36 cellular contexts compared by ENCODE assay signal in the genomic region with DNA sequence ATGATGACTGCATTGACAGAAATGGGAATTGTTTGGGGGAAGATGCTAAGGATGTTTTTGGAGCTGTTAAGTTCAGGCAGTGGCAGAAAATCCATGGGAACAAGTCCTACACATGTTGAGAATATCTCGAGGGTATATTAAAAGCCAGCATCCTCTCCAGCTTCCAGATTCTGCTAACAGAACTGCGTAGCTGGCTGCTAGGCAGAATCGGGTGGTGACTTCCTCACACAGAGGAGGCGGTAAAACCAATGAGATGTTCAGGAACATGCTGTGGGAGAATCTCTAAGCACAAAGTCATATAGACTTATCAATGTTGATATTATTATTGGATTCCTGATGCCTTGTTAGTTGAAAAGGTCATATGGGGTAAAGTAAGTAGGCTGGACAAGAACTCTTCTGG. TPM values are rescaled to one million over a fixed set of nuclear protein-coding genes. Genes with fewer than 3 reads are reported as not detected.
"Had no signal": no experiment of that assay in that cellular context is flagged by ENCODE, and none has a peak within 500 bp of the region (broad histone marks: within the 10 kb centered on the region; RNA-seq: fewer than 3 reads in every experiment).

No MANE protein-coding gene starts in this region.

- ATAC-seq: activated CD8-positive, alpha-beta T cell treated with anti-CD3 and anti-CD28 coated beads for 36 hours; activated naive CD8-positive, alpha-beta T cell treated with anti-CD3 and anti-CD28 coated beads, Interleukin-2, amount 50 U/mL, for 24 hours; activated T-cell treated with anti-CD3 and anti-CD28 coated beads, Interleukin-2, amount 50 U/mL, for 4 hours; activated T-cell treated with anti-CD3 and anti-CD28 coated beads, Interleukin-2, amount 50 U/mL, for 72 hours had no signal

- H3K27ac ChIP-seq: ascending aorta, cardiac muscle cell, VCaP had no signal

- DNase-seq: activated B cell treated with CpG ODN at 0.5 μM for 24 hours; activated CD4-positive, alpha-beta memory T cell treated with anti-CD3 and anti-CD28 coated beads for 36 hours; activated CD4-positive, alpha-beta T cell treated with anti-CD3 and anti-CD28 coated beads for 4 hours; activated CD4-positive, alpha-beta T cell treated with anti-CD3 and anti-CD28 coated beads, Interleukin-2, amount 10 ng/mL, durations not matched to agents 24 days and 14 days; activated CD4-positive, alpha-beta T cell treated with anti-CD3 and anti-CD28 coated beads, Interleukin-2, amount 50 U/mL, for 1 hour; activated CD4-positive, alpha-beta T cell treated with anti-CD3 and anti-CD28 coated beads, Interleukin-2, amount 50 U/mL, for 4 hours; activated CD4-positive, CD25-positive, alpha-beta regulatory T cell treated with anti-CD3 and anti-CD28 coated beads, Interleukin-2, amount 50 U/mL, for 72 hours; activated CD8-positive, alpha-beta memory T cell treated with anti-CD3 and anti-CD28 coated beads, Interleukin-2, amount 50 U/mL, for 4 hours; activated CD8-positive, alpha-beta T cell treated with anti-CD3 and anti-CD28 coated beads for 36 hours; activated effector memory CD4-positive, alpha-beta T cell treated with Interleukin-2 at 50 U/mL for 16 hours; activated gamma-delta T cell; activated naive CD4-positive, alpha-beta T cell treated with anti-CD3 and anti-CD28 coated beads, Interleukin-2, amount 10 ng/mL, durations not matched to agents 7 days and 5 days; activated naive CD4-positive, alpha-beta T cell treated with Interleukin-2 at 50 U/mL for 16 hours; activated naive CD8-positive, alpha-beta T cell treated with anti-CD3 and anti-CD28 coated beads, Interleukin-2, amount 10 ng/mL, durations not matched to agents 7 days and 5 days; activated naive CD8-positive, alpha-beta T cell treated with anti-CD3 and anti-CD28 coated beads, Interleukin-2, amount 50 U/mL, for 24 hours; activated T-cell treated with anti-CD3 and anti-CD28 coated beads for 4 hours; activated T-cell treated with anti-CD3 and anti-CD28 coated beads, Interleukin-2, amount 50 U/mL, for 1 hour; activated T-cell treated with anti-CD3 and anti-CD28 coated beads, Interleukin-2, amount 50 U/mL, for 4 hours; activated T-cell treated with anti-CD3 and anti-CD28 coated beads, Interleukin-2, amount 50 U/mL, for 72 hours; cerebellar nuclear complex; T-helper 1 cell; T-helper 2 cell; T-helper 9 cell had no signal

- H3K4me3 Mint-ChIP-seq: activated B cell treated with CpG ODN at 0.5 μM for 24 hours; activated CD4-positive, alpha-beta memory T cell treated with anti-CD3 and anti-CD28 coated beads for 36 hours; activated CD4-positive, alpha-beta T cell treated with anti-CD3 and anti-CD28 coated beads, Interleukin-2, amount 10 ng/mL, durations not matched to agents 24 days and 14 days; activated CD8-positive, alpha-beta T cell treated with anti-CD3 and anti-CD28 coated beads for 36 hours; activated naive CD4-positive, alpha-beta T cell treated with anti-CD3 and anti-CD28 coated beads, Interleukin-2, amount 10 ng/mL, durations not matched to agents 7 days and 5 days; activated naive CD4-positive, alpha-beta T cell treated with anti-CD3 and anti-CD28 coated beads, Interleukin-2, amount 50 U/mL, for 24 hours; activated naive CD8-positive, alpha-beta T cell; activated naive CD8-positive, alpha-beta T cell treated with anti-CD3 and anti-CD28 coated beads, Interleukin-2, amount 10 ng/mL, durations not matched to agents 7 days and 5 days; activated naive CD8-positive, alpha-beta T cell treated with anti-CD3 and anti-CD28 coated beads, Interleukin-2, amount 50 U/mL, for 24 hours; activated T-cell treated with anti-CD3 and anti-CD28 coated beads, Interleukin-2, amount 50 U/mL, for 4 hours; activated T-cell treated with anti-CD3 and anti-CD28 coated beads, Interleukin-2, amount 50 U/mL, for 72 hours; activated T-helper 1 cell treated with anti-CD3 and anti-CD28 coated beads, Interleukin-12 subunit alpha, Interleukin-12 subunit beta, Interleukin-2, Interleukin-4 antibody, amounts not matched to agents 30 ng/mL and 10 ng/mL and 1 ng/mL, durations not matched to agents 14 hours and 24 hours and 36 hours; brain; central memory CD8-positive, alpha-beta T cell; T-helper 1 cell treated with Interleukin-12 subunit alpha and Interleukin-12 subunit beta and Interleukin-4 antibody, amounts not matched to agents 30 μg/mL and 1 μg/mL, for 36 hours; T-helper 2 cell treated with Interferon-gamma antibody and Interleukin-4, amounts not matched to agents 5 μg/mL and 100 μg/mL, for 36 hours had no signal

- H3K36me3 Mint-ChIP-seq: activated CD4-positive, alpha-beta memory T cell treated with anti-CD3 and anti-CD28 coated beads for 36 hours; activated naive CD4-positive, alpha-beta T cell treated with anti-CD3 and anti-CD28 coated beads, Interleukin-2, amount 10 ng/mL, durations not matched to agents 7 days and 5 days; activated naive CD4-positive, alpha-beta T cell treated with anti-CD3 and anti-CD28 coated beads, Interleukin-2, amount 50 U/mL, for 24 hours; activated naive CD8-positive, alpha-beta T cell; activated naive CD8-positive, alpha-beta T cell treated with anti-CD3 and anti-CD28 coated beads, Interleukin-2, amount 10 ng/mL, durations not matched to agents 7 days and 5 days; brain had no signal

- H3K4me3 ChIP-seq: ascending aorta, cardiac muscle cell had no signal

- H3K27me3 ChIP-seq: ascending aorta had no signal

- H3K27ac Mint-ChIP-seq: activated B cell treated with CpG ODN at 0.5 μM for 24 hours; activated CD4-positive, alpha-beta memory T cell treated with anti-CD3 and anti-CD28 coated beads for 36 hours; activated CD4-positive, alpha-beta T cell treated with anti-CD3 and anti-CD28 coated beads, Interleukin-2, amount 10 ng/mL, durations not matched to agents 24 days and 14 days; activated CD8-positive, alpha-beta T cell treated with anti-CD3 and anti-CD28 coated beads for 36 hours; activated naive CD4-positive, alpha-beta T cell treated with anti-CD3 and anti-CD28 coated beads, Interleukin-2, amount 10 ng/mL, durations not matched to agents 7 days and 5 days; activated naive CD4-positive, alpha-beta T cell treated with anti-CD3 and anti-CD28 coated beads, Interleukin-2, amount 50 U/mL, for 24 hours; activated naive CD8-positive, alpha-beta T cell; activated naive CD8-positive, alpha-beta T cell treated with anti-CD3 and anti-CD28 coated beads, Interleukin-2, amount 10 ng/mL, durations not matched to agents 7 days and 5 days; activated naive CD8-positive, alpha-beta T cell treated with anti-CD3 and anti-CD28 coated beads, Interleukin-2, amount 50 U/mL, for 24 hours; activated T-cell treated with anti-CD3 and anti-CD28 coated beads, Interleukin-2, amount 50 U/mL, for 72 hours; activated T-helper 1 cell treated with anti-CD3 and anti-CD28 coated beads, Interleukin-12 subunit alpha, Interleukin-12 subunit beta, Interleukin-2, Interleukin-4 antibody, amounts not matched to agents 30 ng/mL and 10 ng/mL and 1 ng/mL, durations not matched to agents 14 hours and 24 hours and 36 hours; activated T-helper 2 cell treated with anti-CD3 and anti-CD28 coated beads, Interferon-gamma antibody, Interleukin-2, Interleukin-4, amounts not matched to agents 10 μg/mL and 5 μg/mL and 100 μg/mL, durations not matched to agents 14 hours and 24 hours and 36 hours; brain; T-helper 1 cell treated with Interleukin-12 subunit alpha and Interleukin-12 subunit beta and Interleukin-4 antibody, amounts not matched to agents 30 μg/mL and 1 μg/mL, for 36 hours; T-helper 2 cell treated with Interferon-gamma antibody and Interleukin-4, amounts not matched to agents 5 μg/mL and 100 μg/mL, for 36 hours had no signal

- H3K9me3 ChIP-seq: ascending aorta had no signal

- H3K4me1 Mint-ChIP-seq: activated B cell treated with CpG ODN at 0.5 μM for 24 hours; activated CD4-positive, alpha-beta T cell treated with anti-CD3 and anti-CD28 coated beads, Interleukin-2, amount 10 ng/mL, durations not matched to agents 24 days and 14 days; activated naive CD4-positive, alpha-beta T cell treated with anti-CD3 and anti-CD28 coated beads, Interleukin-2, amount 10 ng/mL, durations not matched to agents 7 days and 5 days; activated naive CD4-positive, alpha-beta T cell treated with anti-CD3 and anti-CD28 coated beads, Interleukin-2, amount 50 U/mL, for 24 hours; activated naive CD8-positive, alpha-beta T cell treated with anti-CD3 and anti-CD28 coated beads, Interleukin-2, amount 10 ng/mL, durations not matched to agents 7 days and 5 days; activated naive CD8-positive, alpha-beta T cell treated with anti-CD3 and anti-CD28 coated beads, Interleukin-2, amount 50 U/mL, for 24 hours; central memory CD8-positive, alpha-beta T cell had no signal

- H3K9me3 Mint-ChIP-seq: activated B cell treated with CpG ODN at 0.5 μM for 24 hours; activated CD4-positive, alpha-beta memory T cell treated with anti-CD3 and anti-CD28 coated beads for 36 hours; activated CD4-positive, alpha-beta T cell treated with anti-CD3 and anti-CD28 coated beads, Interleukin-2, amount 10 ng/mL, durations not matched to agents 24 days and 14 days; activated CD8-positive, alpha-beta T cell treated with anti-CD3 and anti-CD28 coated beads for 36 hours; activated naive CD4-positive, alpha-beta T cell treated with anti-CD3 and anti-CD28 coated beads, Interleukin-2, amount 10 ng/mL, durations not matched to agents 7 days and 5 days; activated naive CD4-positive, alpha-beta T cell treated with anti-CD3 and anti-CD28 coated beads, Interleukin-2, amount 50 U/mL, for 24 hours; activated naive CD8-positive, alpha-beta T cell treated with anti-CD3 and anti-CD28 coated beads, Interleukin-2, amount 10 ng/mL, durations not matched to agents 7 days and 5 days; activated naive CD8-positive, alpha-beta T cell treated with anti-CD3 and anti-CD28 coated beads, Interleukin-2, amount 50 U/mL, for 24 hours; activated T-cell treated with anti-CD3 and anti-CD28 coated beads, Interleukin-2, amount 50 U/mL, for 4 hours; activated T-cell treated with anti-CD3 and anti-CD28 coated beads, Interleukin-2, amount 50 U/mL, for 72 hours; activated T-helper 1 cell treated with anti-CD3 and anti-CD28 coated beads, Interleukin-12 subunit alpha, Interleukin-12 subunit beta, Interleukin-2, Interleukin-4 antibody, amounts not matched to agents 30 ng/mL and 10 ng/mL and 1 ng/mL, durations not matched to agents 14 hours and 24 hours and 36 hours; activated T-helper 2 cell treated with anti-CD3 and anti-CD28 coated beads, Interferon-gamma antibody, Interleukin-2, Interleukin-4, amounts not matched to agents 10 μg/mL and 5 μg/mL and 100 μg/mL, durations not matched to agents 14 hours and 24 hours and 36 hours; central memory CD8-positive, alpha-beta T cell; T-helper 1 cell treated with Interleukin-12 subunit alpha and Interleukin-12 subunit beta and Interleukin-4 antibody, amounts not matched to agents 30 μg/mL and 1 μg/mL, for 36 hours; T-helper 2 cell treated with Interferon-gamma antibody and Interleukin-4, amounts not matched to agents 5 μg/mL and 100 μg/mL, for 36 hours had no signal

- H3K27me3 Mint-ChIP-seq: activated B cell treated with CpG ODN at 0.5 μM for 24 hours; activated naive CD4-positive, alpha-beta T cell treated with anti-CD3 and anti-CD28 coated beads, Interleukin-2, amount 50 U/mL, for 24 hours; activated naive CD8-positive, alpha-beta T cell; central memory CD8-positive, alpha-beta T cell had no signal

- H3K4me1 ChIP-seq: ascending aorta had no signal

- H3K36me3 ChIP-seq: ascending aorta, cardiac muscle cell had no signal

RNA-seq across cellular contexts. Expression of gene FAM163A, which starts 14.9 kb away (rescaled TPM):
- total RNA-seq: activated B cell treated with CpG ODN at 0.5 μM for 24 hours; activated CD4-positive, alpha-beta memory T cell treated with anti-CD3 and anti-CD28 coated beads for 36 hours; activated CD4-positive, alpha-beta T cell treated with anti-CD3 and anti-CD28 coated beads, Interleukin-2, amount 10 ng/mL, durations not matched to agents 24 days and 14 days; activated CD8-positive, alpha-beta memory T cell treated with anti-CD3 and anti-CD28 coated beads for 36 hours; activated CD8-positive, alpha-beta T cell treated with anti-CD3 and anti-CD28 coated beads for 36 hours; activated naive CD8-positive, alpha-beta T cell treated with anti-CD3 and anti-CD28 coated beads, Interleukin-2, amount 10 ng/mL, durations not matched to agents 7 days and 5 days; activated T-cell treated with anti-CD3 and anti-CD28 coated beads, Interleukin-2, amount 50 U/mL, for 4 hours; activated T-cell treated with anti-CD3 and anti-CD28 coated beads, Interleukin-2, amount 50 U/mL, for 72 hours; activated T-helper 1 cell treated with anti-CD3 and anti-CD28 coated beads, Interleukin-12 subunit alpha, Interleukin-12 subunit beta, Interleukin-2, Interleukin-4 antibody, amounts not matched to agents 30 ng/mL and 10 ng/mL and 1 ng/mL, durations not matched to agents 14 hours and 24 hours and 36 hours; activated T-helper 2 cell treated with anti-CD3 and anti-CD28 coated beads, Interferon-gamma antibody, Interleukin-2, Interleukin-4, amounts not matched to agents 10 μg/mL and 5 μg/mL and 100 μg/mL, durations not matched to agents 14 hours and 24 hours and 36 hours; ascending aorta; bronchial epithelial cell had no signal
